In genomic region chr2:171523339-171523931, GRCh38 we compare ENCODE assay signal across 8 cellular contexts. TPM values are rescaled to one million over a fixed set of nuclear protein-coding genes. Genes with fewer than 3 reads are reported as not detected.
A peak's percentile ranks its signal among the peaks of the same experiment; 100 is the strongest.
DNase-seq lines count a peak whose midpoint lies in the region; ATAC-seq and TF ChIP-seq lines count a peak whose summit lies in the region.

No MANE protein-coding gene starts in this region.

- peak; percentile 78 for ATAC-seq in left colon

- DNase-seq in GM19238 (ENCODE audit: insufficient read length, low spot score) (peak; percentile 19), HUDEP-2 (lab: John Stamatoyannopoulos, UW; ENCODE audit: unreplicated experiment in 76 of 76) (peak in 57 of 76 experiments; percentile 5 to 74 (median 44)), SW480 (ENCODE audit: low spot score) (peak; percentile 71), dermis blood vessel endothelial cell (peak; percentile 80), left colon (peak; percentile 76 to 79), activated gamma-delta T cell treated with Interleukin-2 at 50 U/mL for 16 hours (no peak)
- peak; percentile 6 for DNase-seq in stimulated activated CD4-positive, alpha-beta T cell treated with anti-CD3 and anti-CD28 coated beads, Interleukin-12 subunit alpha, Interleukin-12 subunit beta, amount 100 ng/mL, for 4 hours

- intact Hi-C loops in left colon (cut with DNase I, micrococcal nuclease): no loop called here

- peak overlapping the region; percentile 59 for H3K27ac ChIP-seq in C4-2B

- TF ChIP-seq CTCF in C4-2B (conservative IDR thresholded peaks at IDR 0.05): no peak

RNA-seq across cellular contexts. Expression of gene CYBRD1, which starts 1.2 kb away (rescaled TPM):
- total RNA-seq in dermis blood vessel endothelial cell (19.8 and 30.5 TPM in 2 replicates), left colon (10 to 100 TPM; 46.8 to 73.1 TPM)
